Comparison of ENCODE assay signal across 10 cellular contexts in the genomic region with DNA sequence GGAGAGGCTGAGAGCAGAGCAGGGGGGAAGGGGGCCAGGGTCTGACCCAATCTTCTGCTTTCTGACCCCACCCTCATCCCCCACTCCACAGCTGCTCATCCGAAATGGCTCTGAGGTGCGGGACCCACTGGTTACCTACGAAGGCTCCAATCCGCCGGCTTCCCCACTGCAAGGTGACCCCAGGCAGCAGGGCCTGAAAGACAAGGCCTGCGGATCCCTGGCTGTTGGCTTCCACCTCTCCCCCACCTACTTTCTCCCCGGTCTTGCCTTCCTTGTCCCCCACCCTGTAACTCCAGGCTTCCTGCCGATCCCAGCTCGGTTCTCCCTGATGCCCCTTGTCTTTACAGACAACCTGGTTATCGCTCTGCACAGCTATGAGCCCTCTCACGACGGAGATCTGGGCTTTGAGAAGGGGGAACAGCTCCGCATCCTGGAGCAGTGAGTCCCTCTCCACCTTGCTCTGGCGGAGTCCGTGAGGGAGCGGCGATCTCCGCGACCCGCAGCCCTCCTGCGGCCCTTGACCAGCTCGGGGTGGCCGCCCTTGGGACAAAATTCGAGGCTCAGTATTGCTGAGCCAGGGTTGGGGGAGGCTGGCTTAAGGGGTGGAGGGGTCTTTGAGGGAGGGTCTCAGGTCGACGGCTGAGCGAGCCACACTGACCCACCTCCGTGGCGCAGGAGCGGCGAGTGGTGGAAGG. TPM values are rescaled to one million over a fixed set of nuclear protein-coding genes. Genes with fewer than 3 reads are reported as not detected.
DNase-seq lines count a peak whose midpoint lies in the region; ATAC-seq and TF ChIP-seq lines count a peak whose summit lies in the region.
"Had no signal": no experiment of that assay in that cellular context is flagged by ENCODE, and none has a peak within 500 bp of the region (broad histone marks: within the 10 kb centered on the region; RNA-seq: fewer than 3 reads in every experiment).

No MANE protein-coding gene starts in this region.

- 63 to 68% methylated on average over 31 of the region's 31 CpGs for WGBS in tibial nerve, 2 donors

- peak; percentile 27 for DNase-seq in activated CD4-positive, alpha-beta T cell treated with anti-CD3 and anti-CD28 coated beads for 36 hours
- no peak for DNase-seq in activated CD4-positive, alpha-beta T cell treated with anti-CD3 and anti-CD28 coated beads, Interleukin-2, amount 50 U/mL, for 48 hours
- DNase-seq in WTC11 (ENCODE audit: low spot score) (peak; percentile 37), NCI-H2227 (lab: John Stamatoyannopoulos, UW; ENCODE audit: unreplicated experiment) (no peak), tibial nerve (ENCODE audit: low spot score in 2 of 2) (no peak)
- DNase-seq in natural killer cell treated with Interleukin-12 subunit alpha and Interleukin-12 subunit beta and Interleukin-15 and Interleukin-18, amount 100 ng/mL, for 72 hours (ENCODE audit: low spot score) = no peak
- DNase-seq: KG1; stimulated activated CD8-positive, alpha-beta memory T cell treated with anti-CD3 and anti-CD28 coated beads, Interleukin-4, amount 100 ng/mL, for 48 hours had no signal

- intact Hi-C loops in activated CD4-positive, alpha-beta T cell treated with anti-CD3 and anti-CD28 coated beads for 36 hours (cut with DNase I, micrococcal nuclease) = loop anchor here (1.0 to 5.0 kb wide), 3 partner anchors 17 to 1527 kb away; a partner anchor contains a TSS

- no peaks in the 10 kb centered on the region for H3K36me3 ChIP-seq in tibial nerve

- peak overlapping the region; percentile 94 for H3K27ac Mint-ChIP-seq in activated CD4-positive, alpha-beta T cell treated with anti-CD3 and anti-CD28 coated beads for 36 hours
- H3K27ac Mint-ChIP-seq in WTC11 = peak overlapping the region; percentile 94
- H3K27ac Mint-ChIP-seq in natural killer cell treated with Interleukin-12 subunit alpha and Interleukin-12 subunit beta and Interleukin-15 and Interleukin-18, amount 100 ng/mL, for 72 hours = peak overlapping the region; percentile 78 to 94

- TF ChIP-seq EP300 in tibial nerve (IDR thresholded peaks at IDR 0.05) = no peak

- CTCF ChIA-PET in activated CD4-positive, alpha-beta T cell treated with anti-CD3 and anti-CD28 coated beads for 36 hours (lab: Charles Lee) = interaction anchor here (0.5 to 1.7 kb wide), 6 partner anchors 14 to 127 kb away, joined by 3 to 8 read pairs (median 4); a partner anchor contains a TSS
- CTCF ChIA-PET in WTC11 (lab: Charles Lee) = interaction anchor here (0.6 to 4.0 kb wide), 9 partner anchors 12 to 486 kb away, joined by 3 to 39 read pairs (median 4); no protein-coding TSS in a partner anchor

- H3K4me1 Mint-ChIP-seq in activated CD4-positive, alpha-beta T cell treated with anti-CD3 and anti-CD28 coated beads for 36 hours = peaks cover 52% of the 10 kb centered on the region
- H3K4me1 Mint-ChIP-seq in WTC11 = peaks cover 38% of the 10 kb centered on the region
- H3K4me1 Mint-ChIP-seq in natural killer cell treated with Interleukin-12 subunit alpha and Interleukin-12 subunit beta and Interleukin-15 and Interleukin-18, amount 100 ng/mL, for 72 hours (ENCODE audit: low read depth in 2 of 2) = peaks cover 32 to 33% of the 10 kb centered on the region in 2 donors

- TF ChIP-seq POLR2A in tibial nerve (IDR thresholded peaks at IDR 0.05) = no peak

- no peak for ATAC-seq in activated CD4-positive, alpha-beta T cell treated with anti-CD3 and anti-CD28 coated beads for 36 hours
- ATAC-seq in WTC11 = peak; percentile 10
- no peak for ATAC-seq in natural killer cell treated with Interleukin-12 subunit alpha and Interleukin-12 subunit beta and Interleukin-15 and Interleukin-18, amount 100 ng/mL, for 72 hours

- no peak overlapping the region for H3K4me3 ChIP-seq in tibial nerve
- H3K4me3 ChIP-seq: A549 had no signal

- H3K9me3 ChIP-seq in tibial nerve = no peaks in the 10 kb centered on the region
- H3K9me3 ChIP-seq: A549 had no signal

- no peak for TF ChIP-seq CTCF in WTC11 (IDR thresholded peaks at IDR 0.05)
- no peak for TF ChIP-seq CTCF in tibial nerve (IDR thresholded peaks at IDR 0.05)

- POLR2A ChIA-PET in activated CD4-positive, alpha-beta T cell treated with anti-CD3 and anti-CD28 coated beads for 36 hours (lab: Charles Lee) = interaction anchor here (1.3 to 1.6 kb wide), 2 partner anchors 26 to 34 kb away, joined by 4 to 6 read pairs; no protein-coding TSS in a partner anchor
- POLR2A ChIA-PET in WTC11 (lab: Charles Lee) = interaction anchor here (1.1 to 2.8 kb wide), 4 partner anchors 17 to 34 kb away, joined by 7 to 16 read pairs (median 12); a partner anchor contains a TSS

- H3K9me3 Mint-ChIP-seq in activated CD4-positive, alpha-beta T cell treated with anti-CD3 and anti-CD28 coated beads for 36 hours (ENCODE audit: low read depth) = no peaks in the 10 kb centered on the region
- no peaks in the 10 kb centered on the region for H3K9me3 Mint-ChIP-seq in WTC11
- H3K9me3 Mint-ChIP-seq in natural killer cell treated with Interleukin-12 subunit alpha and Interleukin-12 subunit beta and Interleukin-15 and Interleukin-18, amount 100 ng/mL, for 72 hours = no peaks in the 10 kb centered on the region

- H3K4me1 ChIP-seq in tibial nerve = peaks cover 0 to 4% (median 0%) of the 10 kb centered on the region in 4 donors

- H3K27ac ChIP-seq in tibial nerve = no peak overlapping the region
- H3K27ac ChIP-seq: A549 had no signal

- H3K4me3 Mint-ChIP-seq in activated CD4-positive, alpha-beta T cell treated with anti-CD3 and anti-CD28 coated beads for 36 hours = peak overlapping the region; percentile 62
- H3K4me3 Mint-ChIP-seq in WTC11 = peak overlapping the region; percentile 67
- H3K4me3 Mint-ChIP-seq in natural killer cell treated with Interleukin-12 subunit alpha and Interleukin-12 subunit beta and Interleukin-15 and Interleukin-18, amount 100 ng/mL, for 72 hours = no peak overlapping the region

- no peaks in the 10 kb centered on the region for H3K27me3 Mint-ChIP-seq in activated CD4-positive, alpha-beta T cell treated with anti-CD3 and anti-CD28 coated beads for 36 hours
- H3K27me3 Mint-ChIP-seq in WTC11 (ENCODE audit: low read depth) = no peaks in the 10 kb centered on the region
- H3K27me3 Mint-ChIP-seq in natural killer cell treated with Interleukin-12 subunit alpha and Interleukin-12 subunit beta and Interleukin-15 and Interleukin-18, amount 100 ng/mL, for 72 hours = no peaks in the 10 kb centered on the region

- peaks cover 68% of the 10 kb centered on the region for H3K36me3 Mint-ChIP-seq in activated CD4-positive, alpha-beta T cell treated with anti-CD3 and anti-CD28 coated beads for 36 hours (ENCODE audit: low read depth)
- peaks cover 21% of the 10 kb centered on the region for H3K36me3 Mint-ChIP-seq in WTC11
- peaks cover 9% of the 10 kb centered on the region for H3K36me3 Mint-ChIP-seq in natural killer cell treated with Interleukin-12 subunit alpha and Interleukin-12 subunit beta and Interleukin-15 and Interleukin-18, amount 100 ng/mL, for 72 hours

- peaks cover 0 to 45% of the 10 kb centered on the region in 2 donors for H3K27me3 ChIP-seq in tibial nerve

TF ChIP-seq in WTC11, 78 proteins besides CTCF, POLR2A, EP300 and RAD21:
- no peak for TF ChIP-seq TP53 (CRISPR knock-in tag; IDR thresholded peaks at IDR 0.05)
- no peak for TF ChIP-seq NFATC4 (CRISPR knock-in tag; IDR thresholded peaks at IDR 0.05)
- TF ChIP-seq ZNF416 (CRISPR knock-in tag; IDR thresholded peaks at IDR 0.05) = no peak
- TF ChIP-seq, protein P1, sequence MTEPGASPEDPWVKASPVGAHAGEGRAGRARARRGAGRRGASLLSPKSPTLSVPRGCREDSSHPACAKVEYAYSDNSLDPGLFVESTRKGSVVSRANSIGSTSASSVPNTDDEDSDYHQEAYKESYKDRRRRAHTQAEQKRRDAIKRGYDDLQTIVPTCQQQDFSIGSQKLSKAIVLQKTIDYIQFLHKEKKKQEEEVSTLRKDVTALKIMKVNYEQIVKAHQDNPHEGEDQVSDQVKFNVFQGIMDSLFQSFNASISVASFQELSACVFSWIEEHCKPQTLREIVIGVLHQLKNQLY (CRISPR knock-in tag; IDR thresholded peaks at IDR 0.05) = no peak
- no peak for TF ChIP-seq ZBTB21 (CRISPR knock-in tag; IDR thresholded peaks at IDR 0.05; ENCODE audit: borderline replicate concordance)

RNA-seq across cellular contexts. Expression of a gene that starts 17.1 kb away (rescaled TPM):
- total RNA-seq in activated CD4-positive, alpha-beta T cell treated with anti-CD3 and anti-CD28 coated beads for 36 hours = 100 to 1,000 TPM; 132 to 146 TPM
- 108 to 120 TPM (median 119 TPM) in 3 replicates for total RNA-seq in WTC11 (2021)
- 100 to 1,000 TPM; 186 to 225 TPM for total RNA-seq in natural killer cell treated with Interleukin-12 subunit alpha and Interleukin-12 subunit beta and Interleukin-15 and Interleukin-18, amount 100 ng/mL, for 72 hours
- total RNA-seq in tibial nerve = 10 to 100 TPM; 40.4 to 51.6 (median 47.1) TPM

RNA-seq across cellular contexts. Expression of a gene that starts 23.7 kb away (rescaled TPM):
- total RNA-seq in activated CD4-positive, alpha-beta T cell treated with anti-CD3 and anti-CD28 coated beads for 36 hours = 100 to 1,000 TPM; 179 to 220 TPM
- total RNA-seq in WTC11 (2021) (51.0 to 60.5 TPM (median 57.0 TPM) in 3 replicates), tibial nerve (1 to 10 TPM; 1.1 to 6.9 (median 2.0) TPM)
- 100 to 1,000 TPM in 1 of 2 donors, 10 to 100 TPM in 1; 66.4 to 140 TPM for total RNA-seq in natural killer cell treated with Interleukin-12 subunit alpha and Interleukin-12 subunit beta and Interleukin-15 and Interleukin-18, amount 100 ng/mL, for 72 hours
- total RNA-seq: G401 had no signal

RNA-seq across cellular contexts. Expression of a gene that starts 27.8 kb away (rescaled TPM):
- total RNA-seq in activated CD4-positive, alpha-beta T cell treated with anti-CD3 and anti-CD28 coated beads for 36 hours = under 1 TPM; 0.72 to 0.82 TPM
- 5.4 to 7.4 TPM (median 7.1 TPM) in 3 replicates for total RNA-seq in WTC11 (2021)
- under 1 TPM in 1 of 2 donors, not detected in 1; 0.47 TPM for total RNA-seq in natural killer cell treated with Interleukin-12 subunit alpha and Interleukin-12 subunit beta and Interleukin-15 and Interleukin-18, amount 100 ng/mL, for 72 hours
- 1 to 10 TPM; 1.4 to 5.4 (median 3.5) TPM for total RNA-seq in tibial nerve
- total RNA-seq: G401 had no signal

RNA-seq across cellular contexts. Expression of a gene that starts 52.6 kb away (rescaled TPM):
- total RNA-seq in activated CD4-positive, alpha-beta T cell treated with anti-CD3 and anti-CD28 coated beads for 36 hours = 100 to 1,000 TPM; 299 to 349 TPM
- total RNA-seq in WTC11 (2021) = 237 to 243 TPM (median 241 TPM) in 3 replicates
- 100 to 1,000 TPM; 220 to 244 TPM for total RNA-seq in natural killer cell treated with Interleukin-12 subunit alpha and Interleukin-12 subunit beta and Interleukin-15 and Interleukin-18, amount 100 ng/mL, for 72 hours
- 100 to 1,000 TPM; 121 to 172 (median 152) TPM for total RNA-seq in tibial nerve

RNA-seq across cellular contexts. Expression of a gene that starts 52.6 kb away (rescaled TPM):
- 1 to 10 TPM; 7.3 to 8.2 TPM for total RNA-seq in activated CD4-positive, alpha-beta T cell treated with anti-CD3 and anti-CD28 coated beads for 36 hours
- 10.3 to 11.9 TPM (median 11.4 TPM) in 3 replicates for total RNA-seq in WTC11 (2021)
- 10 to 100 TPM; 15.6 to 15.8 TPM for total RNA-seq in natural killer cell treated with Interleukin-12 subunit alpha and Interleukin-12 subunit beta and Interleukin-15 and Interleukin-18, amount 100 ng/mL, for 72 hours
- 10 to 100 TPM; 22.5 to 29.0 (median 26.3) TPM for total RNA-seq in tibial nerve

Comparison
In these comparisons a context has a peak if more than half of its experiments do, and no peak if none do; other contexts are left out.
1. DNase-seq: peak in activated CD4-positive, alpha-beta T cell treated with anti-CD3 and anti-CD28 coated beads for 36 hours (single experiment) and WTC11 (single experiment); none in activated CD4-positive, alpha-beta T cell treated with anti-CD3 and anti-CD28 coated beads, Interleukin-2, amount 50 U/mL, for 48 hours (0 of 2), natural killer cell treated with Interleukin-12 subunit alpha and Interleukin-12 subunit beta and Interleukin-15 and Interleukin-18, amount 100 ng/mL, for 72 hours (single experiment), NCI-H2227 (single experiment) and tibial nerve (0 of 2).
2. Peak in every context shown above with its lines, with median percentiles within 50 percentile points of each other: H3K27ac Mint-ChIP-seq.